7 cellular contexts compared by ENCODE assay signal in the genomic region with DNA sequence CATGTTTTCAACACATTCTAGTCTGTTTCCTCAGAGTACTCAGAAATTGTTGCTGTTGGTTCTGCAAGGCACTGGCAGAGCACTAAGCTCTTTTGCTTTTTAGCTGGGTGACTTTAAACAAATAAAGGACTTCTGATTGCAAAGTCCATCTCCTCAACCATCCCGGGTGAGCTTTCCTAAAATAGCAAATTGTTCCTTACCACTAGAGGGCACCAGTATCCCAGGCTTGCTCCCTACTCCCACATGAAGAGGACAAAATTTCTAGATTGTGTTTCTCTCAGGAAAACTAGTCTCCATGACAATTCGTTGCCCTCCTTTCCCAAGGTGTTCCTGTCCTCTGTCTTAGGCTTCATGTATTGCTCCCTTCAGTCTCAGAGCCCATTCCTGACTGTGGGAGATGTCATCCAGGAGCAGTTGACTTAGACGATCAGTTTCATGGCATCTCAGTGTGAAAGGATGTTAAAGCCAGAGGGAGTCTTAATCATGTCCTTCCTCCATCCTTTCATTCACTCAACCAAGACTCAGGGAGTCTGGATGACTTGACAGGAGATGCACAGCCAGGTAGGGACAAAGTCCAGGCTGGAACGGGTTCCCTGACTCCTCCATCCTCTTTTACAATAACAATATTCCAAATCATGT. TPM values are rescaled to one million over a fixed set of nuclear protein-coding genes. Genes with fewer than 3 reads are reported as not detected.
DNase-seq lines count a peak whose midpoint lies in the region; ATAC-seq and TF ChIP-seq lines count a peak whose summit lies in the region.

No MANE protein-coding gene starts in this region.

- 37 to 48% methylated on average over 3 to 4 of the region's 4 CpGs for WGBS in transverse colon (ENCODE audit: low coverage in 1 of 2), 2 donors

- H3K27ac ChIP-seq in transverse colon, result no peak overlapping the region

- intact Hi-C loops in transverse colon (cut with DNase I; ENCODE audit: low total_unique reads), result no loop called here

- TF ChIP-seq POLR2A in transverse colon (IDR thresholded peaks at IDR 0.05), result no peak

- H3K36me3 ChIP-seq in transverse colon, result no peaks in the 10 kb centered on the region

- no peak for TF ChIP-seq EP300 in transverse colon (IDR thresholded peaks at IDR 0.05; ENCODE audit: low read depth)

- no peaks in the 10 kb centered on the region for H3K9me3 ChIP-seq in transverse colon

- ATAC-seq in GM18519 (IDR thresholded peaks at IDR 0.05; ENCODE audit: low FRiP score, unreplicated experiment) (no peak), HG02763 (IDR thresholded peaks at IDR 0.05; ENCODE audit: unreplicated experiment) (no peak)

- H3K27me3 ChIP-seq in transverse colon, result peaks cover 5% of the 10 kb centered on the region

- no peak overlapping the region for H3K4me3 ChIP-seq in transverse colon

- in situ Hi-C loops in G401 (cut with HindIII; ENCODE audit: low sequenced_read_pairs) (no loop called here), KBM-7 (cut with MboI; ENCODE audit: low pct_unique_long_range_greater_than_20kb, low sequenced_read_pairs) (no loop called here), transverse colon (cut with MboI; ENCODE audit: low pct_ligation_motif_present in 1 of 4, low pct_unique_long_range_greater_than_20kb in 1 of 4, low sequenced_read_pairs in 3 of 4) (no loop called here)

- peak; percentile 72 for DNase-seq in G401 (ENCODE audit: low spot score)
- DNase-seq in KBM-7, result peak; percentile 51
- peak; percentile 21 for DNase-seq in amniotic stem cell (lab: John Stamatoyannopoulos, UW)
- DNase-seq in iPS-NIHi11 (ENCODE audit: low spot score), result peak; percentile 79
- DNase-seq in transverse colon, result no peak

- TF ChIP-seq CTCF in transverse colon (IDR thresholded peaks at IDR 0.05), result peak; percentile 40 to 74 (median 70)

- no peaks in the 10 kb centered on the region for H3K4me1 ChIP-seq in transverse colon

RNA-seq across cellular contexts. Expression of gene OPALIN, which starts 23.8 kb away (rescaled TPM):
- not detected in 2 replicates for total RNA-seq in G401 (2014; rRNA removed; shearing (Covaris generic))
- total RNA-seq in transverse colon, result not detected

RNA-seq across cellular contexts. Expression of gene DNTT, which starts 30.8 kb away (rescaled TPM):
- total RNA-seq in G401 (2014; rRNA removed; shearing (Covaris generic)), result not detected in 2 replicates
- total RNA-seq in transverse colon, result not detected
